In the genomic region with DNA sequence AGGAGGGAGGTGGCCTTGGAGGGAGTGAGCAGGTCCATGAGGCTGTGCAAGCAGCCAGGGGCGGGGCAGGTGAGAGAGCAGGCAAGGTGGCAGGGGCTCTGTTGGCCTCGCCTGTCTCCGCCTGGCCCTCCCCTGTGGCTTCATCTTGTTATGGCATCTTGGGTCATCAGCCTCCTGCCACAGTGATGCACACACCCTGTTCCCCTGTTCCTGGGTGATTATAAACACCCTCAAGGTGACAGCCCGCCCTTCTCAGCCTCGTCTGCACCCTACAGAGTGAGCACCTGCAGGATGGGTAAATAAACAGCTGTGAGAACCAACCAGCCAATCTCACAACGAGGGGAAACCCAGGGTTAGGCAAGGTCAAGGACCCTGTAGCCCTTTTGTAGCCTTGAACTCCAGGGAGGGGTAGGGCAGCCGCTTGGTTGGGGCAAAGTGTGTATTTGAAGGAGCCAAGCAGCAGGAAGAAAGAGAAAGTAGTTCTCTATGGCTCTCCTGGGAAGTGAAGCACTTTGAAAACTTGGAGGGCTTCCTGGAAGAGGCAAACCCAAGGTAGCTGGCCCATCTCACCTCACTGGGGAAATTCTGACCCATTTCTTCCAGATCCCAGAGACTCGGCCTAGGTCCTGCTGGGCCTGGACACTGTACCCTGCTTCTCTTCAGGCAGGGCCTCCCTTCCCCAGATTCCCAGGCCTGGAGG, we compare ENCODE assay signal across 1 cellular context.
TF ChIP-seq lines count a peak whose summit lies in the region.

No MANE protein-coding gene starts in this region.

TF ChIP-seq in HepG2, 621 proteins besides CTCF, POLR2A, EP300 and RAD21 (continued from another document):
- TF ChIP-seq, protein P1, sequence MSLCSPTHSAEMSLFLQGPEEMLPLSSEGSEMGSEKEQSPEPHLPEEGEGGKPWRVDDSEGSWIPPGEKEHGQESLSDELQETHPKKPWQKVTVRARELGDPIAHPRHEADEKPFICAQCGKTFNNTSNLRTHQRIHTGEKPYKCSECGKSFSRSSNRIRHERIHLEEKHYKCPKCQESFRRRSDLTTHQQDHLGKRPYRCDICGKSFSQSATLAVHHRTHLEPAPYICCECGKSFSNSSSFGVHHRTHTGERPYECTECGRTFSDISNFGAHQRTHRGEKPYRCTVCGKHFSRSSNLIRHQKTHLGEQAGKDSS (CRISPR knock-in tag; IDR thresholded peaks at IDR 0.05; ENCODE audit: borderline replicate concordance, low read depth) = no peak
- TF ChIP-seq, protein P2, sequence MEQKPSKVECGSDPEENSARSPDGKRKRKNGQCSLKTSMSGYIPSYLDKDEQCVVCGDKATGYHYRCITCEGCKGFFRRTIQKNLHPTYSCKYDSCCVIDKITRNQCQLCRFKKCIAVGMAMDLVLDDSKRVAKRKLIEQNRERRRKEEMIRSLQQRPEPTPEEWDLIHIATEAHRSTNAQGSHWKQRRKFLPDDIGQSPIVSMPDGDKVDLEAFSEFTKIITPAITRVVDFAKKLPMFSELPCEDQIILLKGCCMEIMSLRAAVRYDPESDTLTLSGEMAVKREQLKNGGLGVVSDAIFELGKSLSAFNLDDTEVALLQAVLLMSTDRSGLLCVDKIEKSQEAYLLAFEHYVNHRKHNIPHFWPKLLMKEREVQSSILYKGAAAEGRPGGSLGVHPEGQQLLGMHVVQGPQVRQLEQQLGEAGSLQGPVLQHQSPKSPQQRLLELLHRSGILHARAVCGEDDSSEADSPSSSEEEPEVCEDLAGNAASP (CRISPR knock-in tag; IDR thresholded peaks at IDR 0.05; ENCODE audit: borderline replicate concordance) = peak; percentile 87; the same call in 1 of the 2 replicates
- TF ChIP-seq TBX2 (CRISPR knock-in tag; IDR thresholded peaks at IDR 0.05; ENCODE audit: borderline replicate concordance) (peak; percentile 64; the same call in 1 of the 2 replicates), GATAD2A (CRISPR knock-in tag; IDR thresholded peaks at IDR 0.05) (0 out of 2 replicates have a peak, but pooled peaks have one; percentile 37), ESRRA (CRISPR knock-in tag; IDR thresholded peaks at IDR 0.05; ENCODE audit: low read depth) (0 out of 2 replicates have a peak, but pooled peaks have one; percentile 54), ZFP36 (IDR thresholded peaks at IDR 0.05; ENCODE audit: borderline replicate concordance, low read depth, low read length, partially characterized antibody) (peak; percentile 93), CREM (IDR thresholded peaks at IDR 0.05) (no peak; the same call in 1 of the 2 replicates), CREM (CRISPR knock-in tag; IDR thresholded peaks at IDR 0.05) (no peak), ZNF552 (CRISPR knock-in tag; IDR thresholded peaks at IDR 0.05; ENCODE audit: borderline replicate concordance) (peak; percentile 82; the same call in 1 of the 2 replicates), SCMH1 (CRISPR knock-in tag; IDR thresholded peaks at IDR 0.05; ENCODE audit: borderline replicate concordance) (no peak), RCOR2 (CRISPR knock-in tag; IDR thresholded peaks at IDR 0.05) (0 out of 2 replicates have a peak, but pooled peaks have one; percentile 25), PITX1 (CRISPR knock-in tag; IDR thresholded peaks at IDR 0.05) (peak; percentile 67; the same call in 1 of the 2 replicates), NR2F2 (IDR thresholded peaks at IDR 0.05; ENCODE audit: borderline replicate concordance, low read depth) (peak; percentile 53), AGO1 (IDR thresholded peaks at IDR 0.05; ENCODE audit: low read depth, low read length, poor library complexity, severe bottlenecking) (no peak), RXRB (CRISPR knock-in tag; IDR thresholded peaks at IDR 0.05; ENCODE audit: borderline replicate concordance) (peak; percentile 86), FOXP1 (IDR thresholded peaks at IDR 0.05) (no peak), FOXP1 (CRISPR knock-in tag; IDR thresholded peaks at IDR 0.05) (0 out of 2 replicates have a peak, but pooled peaks have one; percentile 48), PHF8 (CRISPR knock-in tag; IDR thresholded peaks at IDR 0.05) (0 out of 2 replicates have a peak, but pooled peaks have one; percentile 15)
- TF ChIP-seq, protein P3, sequence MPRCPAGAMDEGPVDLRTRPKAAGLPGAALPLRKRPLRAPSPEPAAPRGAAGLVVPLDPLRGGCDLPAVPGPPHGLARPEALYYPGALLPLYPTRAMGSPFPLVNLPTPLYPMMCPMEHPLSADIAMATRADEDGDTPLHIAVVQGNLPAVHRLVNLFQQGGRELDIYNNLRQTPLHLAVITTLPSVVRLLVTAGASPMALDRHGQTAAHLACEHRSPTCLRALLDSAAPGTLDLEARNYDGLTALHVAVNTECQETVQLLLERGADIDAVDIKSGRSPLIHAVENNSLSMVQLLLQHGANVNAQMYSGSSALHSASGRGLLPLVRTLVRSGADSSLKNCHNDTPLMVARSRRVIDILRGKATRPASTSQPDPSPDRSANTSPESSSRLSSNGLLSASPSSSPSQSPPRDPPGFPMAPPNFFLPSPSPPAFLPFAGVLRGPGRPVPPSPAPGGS (CRISPR knock-in tag; IDR thresholded peaks at IDR 0.05) = 0 out of 2 replicates have a peak, but pooled peaks have one; percentile 39
- TF ChIP-seq, protein P4, sequence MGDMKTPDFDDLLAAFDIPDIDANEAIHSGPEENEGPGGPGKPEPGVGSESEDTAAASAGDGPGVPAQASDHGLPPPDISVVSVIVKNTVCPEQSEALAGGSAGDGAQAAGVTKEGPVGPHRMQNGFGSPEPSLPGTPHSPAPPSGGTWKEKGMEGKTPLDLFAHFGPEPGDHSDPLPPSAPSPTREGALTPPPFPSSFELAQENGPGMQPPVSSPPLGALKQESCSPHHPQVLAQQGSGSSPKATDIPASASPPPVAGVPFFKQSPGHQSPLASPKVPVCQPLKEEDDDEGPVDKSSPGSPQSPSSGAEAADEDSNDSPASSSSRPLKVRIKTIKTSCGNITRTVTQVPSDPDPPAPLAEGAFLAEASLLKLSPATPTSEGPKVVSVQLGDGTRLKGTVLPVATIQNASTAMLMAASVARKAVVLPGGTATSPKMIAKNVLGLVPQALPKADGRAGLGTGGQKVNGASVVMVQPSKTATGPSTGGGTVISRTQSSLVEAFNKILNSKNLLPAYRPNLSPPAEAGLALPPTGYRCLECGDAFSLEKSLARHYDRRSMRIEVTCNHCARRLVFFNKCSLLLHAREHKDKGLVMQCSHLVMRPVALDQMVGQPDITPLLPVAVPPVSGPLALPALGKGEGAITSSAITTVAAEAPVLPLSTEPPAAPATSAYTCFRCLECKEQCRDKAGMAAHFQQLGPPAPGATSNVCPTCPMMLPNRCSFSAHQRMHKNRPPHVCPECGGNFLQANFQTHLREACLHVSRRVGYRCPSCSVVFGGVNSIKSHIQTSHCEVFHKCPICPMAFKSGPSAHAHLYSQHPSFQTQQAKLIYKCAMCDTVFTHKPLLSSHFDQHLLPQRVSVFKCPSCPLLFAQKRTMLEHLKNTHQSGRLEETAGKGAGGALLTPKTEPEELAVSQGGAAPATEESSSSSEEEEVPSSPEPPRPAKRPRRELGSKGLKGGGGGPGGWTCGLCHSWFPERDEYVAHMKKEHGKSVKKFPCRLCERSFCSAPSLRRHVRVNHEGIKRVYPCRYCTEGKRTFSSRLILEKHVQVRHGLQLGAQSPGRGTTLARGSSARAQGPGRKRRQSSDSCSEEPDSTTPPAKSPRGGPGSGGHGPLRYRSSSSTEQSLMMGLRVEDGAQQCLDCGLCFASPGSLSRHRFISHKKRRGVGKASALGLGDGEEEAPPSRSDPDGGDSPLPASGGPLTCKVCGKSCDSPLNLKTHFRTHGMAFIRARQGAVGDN (CRISPR knock-in tag; IDR thresholded peaks at IDR 0.05) = peak; percentile 65
- TF ChIP-seq, protein P5, sequence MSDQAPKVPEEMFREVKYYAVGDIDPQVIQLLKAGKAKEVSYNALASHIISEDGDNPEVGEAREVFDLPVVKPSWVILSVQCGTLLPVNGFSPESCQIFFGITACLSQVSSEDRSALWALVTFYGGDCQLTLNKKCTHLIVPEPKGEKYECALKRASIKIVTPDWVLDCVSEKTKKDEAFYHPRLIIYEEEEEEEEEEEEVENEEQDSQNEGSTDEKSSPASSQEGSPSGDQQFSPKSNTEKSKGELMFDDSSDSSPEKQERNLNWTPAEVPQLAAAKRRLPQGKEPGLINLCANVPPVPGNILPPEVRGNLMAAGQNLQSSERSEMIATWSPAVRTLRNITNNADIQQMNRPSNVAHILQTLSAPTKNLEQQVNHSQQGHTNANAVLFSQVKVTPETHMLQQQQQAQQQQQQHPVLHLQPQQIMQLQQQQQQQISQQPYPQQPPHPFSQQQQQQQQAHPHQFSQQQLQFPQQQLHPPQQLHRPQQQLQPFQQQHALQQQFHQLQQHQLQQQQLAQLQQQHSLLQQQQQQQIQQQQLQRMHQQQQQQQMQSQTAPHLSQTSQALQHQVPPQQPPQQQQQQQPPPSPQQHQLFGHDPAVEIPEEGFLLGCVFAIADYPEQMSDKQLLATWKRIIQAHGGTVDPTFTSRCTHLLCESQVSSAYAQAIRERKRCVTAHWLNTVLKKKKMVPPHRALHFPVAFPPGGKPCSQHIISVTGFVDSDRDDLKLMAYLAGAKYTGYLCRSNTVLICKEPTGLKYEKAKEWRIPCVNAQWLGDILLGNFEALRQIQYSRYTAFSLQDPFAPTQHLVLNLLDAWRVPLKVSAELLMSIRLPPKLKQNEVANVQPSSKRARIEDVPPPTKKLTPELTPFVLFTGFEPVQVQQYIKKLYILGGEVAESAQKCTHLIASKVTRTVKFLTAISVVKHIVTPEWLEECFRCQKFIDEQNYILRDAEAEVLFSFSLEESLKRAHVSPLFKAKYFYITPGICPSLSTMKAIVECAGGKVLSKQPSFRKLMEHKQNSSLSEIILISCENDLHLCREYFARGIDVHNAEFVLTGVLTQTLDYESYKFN (CRISPR knock-in tag; conservative IDR thresholded peaks at IDR 0.05) = 0 out of 2 replicates have a peak, but pooled peaks have one; percentile 17
- TF ChIP-seq, protein P6, sequence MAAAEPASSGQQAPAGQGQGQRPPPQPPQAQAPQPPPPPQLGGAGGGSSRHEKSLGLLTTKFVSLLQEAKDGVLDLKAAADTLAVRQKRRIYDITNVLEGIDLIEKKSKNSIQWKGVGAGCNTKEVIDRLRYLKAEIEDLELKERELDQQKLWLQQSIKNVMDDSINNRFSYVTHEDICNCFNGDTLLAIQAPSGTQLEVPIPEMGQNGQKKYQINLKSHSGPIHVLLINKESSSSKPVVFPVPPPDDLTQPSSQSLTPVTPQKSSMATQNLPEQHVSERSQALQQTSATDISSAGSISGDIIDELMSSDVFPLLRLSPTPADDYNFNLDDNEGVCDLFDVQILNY (CRISPR knock-in tag; conservative IDR thresholded peaks at IDR 0.05) = no peak
- TF ChIP-seq, protein P7, sequence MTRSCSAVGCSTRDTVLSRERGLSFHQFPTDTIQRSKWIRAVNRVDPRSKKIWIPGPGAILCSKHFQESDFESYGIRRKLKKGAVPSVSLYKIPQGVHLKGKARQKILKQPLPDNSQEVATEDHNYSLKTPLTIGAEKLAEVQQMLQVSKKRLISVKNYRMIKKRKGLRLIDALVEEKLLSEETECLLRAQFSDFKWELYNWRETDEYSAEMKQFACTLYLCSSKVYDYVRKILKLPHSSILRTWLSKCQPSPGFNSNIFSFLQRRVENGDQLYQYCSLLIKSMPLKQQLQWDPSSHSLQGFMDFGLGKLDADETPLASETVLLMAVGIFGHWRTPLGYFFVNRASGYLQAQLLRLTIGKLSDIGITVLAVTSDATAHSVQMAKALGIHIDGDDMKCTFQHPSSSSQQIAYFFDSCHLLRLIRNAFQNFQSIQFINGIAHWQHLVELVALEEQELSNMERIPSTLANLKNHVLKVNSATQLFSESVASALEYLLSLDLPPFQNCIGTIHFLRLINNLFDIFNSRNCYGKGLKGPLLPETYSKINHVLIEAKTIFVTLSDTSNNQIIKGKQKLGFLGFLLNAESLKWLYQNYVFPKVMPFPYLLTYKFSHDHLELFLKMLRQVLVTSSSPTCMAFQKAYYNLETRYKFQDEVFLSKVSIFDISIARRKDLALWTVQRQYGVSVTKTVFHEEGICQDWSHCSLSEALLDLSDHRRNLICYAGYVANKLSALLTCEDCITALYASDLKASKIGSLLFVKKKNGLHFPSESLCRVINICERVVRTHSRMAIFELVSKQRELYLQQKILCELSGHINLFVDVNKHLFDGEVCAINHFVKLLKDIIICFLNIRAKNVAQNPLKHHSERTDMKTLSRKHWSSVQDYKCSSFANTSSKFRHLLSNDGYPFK (CRISPR knock-in tag; IDR thresholded peaks at IDR 0.05; ENCODE audit: borderline replicate concordance) = no peak
